ENCODE assay signal across 1 cellular context in the genomic region with DNA sequence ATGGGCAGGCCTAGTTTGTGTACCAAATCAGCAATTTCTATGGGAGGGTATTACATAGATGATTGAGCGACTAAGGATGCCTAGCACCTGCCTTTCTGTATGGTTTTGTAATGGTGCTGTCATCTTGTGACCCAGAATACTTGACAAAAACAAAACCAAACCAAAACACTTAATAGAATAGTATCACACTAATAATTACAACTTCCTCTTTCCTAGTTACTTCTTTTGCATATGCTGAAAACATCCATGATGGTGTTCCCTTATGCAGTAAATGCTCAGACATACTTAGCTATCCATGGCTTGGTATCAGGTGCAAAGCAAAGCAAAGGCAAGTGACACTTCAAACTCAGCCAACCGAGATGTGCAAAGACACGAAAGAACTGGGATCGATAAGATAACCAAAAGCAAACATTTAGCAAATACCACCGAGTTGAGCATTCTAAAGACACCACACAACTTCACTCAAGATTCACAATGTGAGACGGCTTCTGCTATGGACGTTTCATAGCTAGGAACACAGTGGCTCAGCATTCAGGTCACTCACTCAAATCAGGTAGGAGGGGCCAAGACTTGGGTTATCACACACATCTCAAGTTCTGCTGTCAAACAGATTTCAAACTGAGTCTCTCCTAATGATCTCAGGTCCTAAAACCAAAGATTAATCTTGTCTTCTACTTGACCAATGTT.
TF ChIP-seq lines count a peak whose summit lies in the region.

No MANE protein-coding gene starts in this region.

TF ChIP-seq in GM12878, 131 proteins besides CTCF, POLR2A, EP300 and RAD21 (continued from another document):
- TF ChIP-seq PML (IDR thresholded peaks at IDR 0.05; ENCODE audit: low read length) (peak; percentile 26; the same call in 1 of the 2 replicates), IKZF1 (conservative IDR thresholded peaks at IDR 0.05) (no peak), ZNF622 (IDR thresholded peaks at IDR 0.05) (no peak), PAX5 (IDR thresholded peaks at IDR 0.05; ENCODE audit: borderline replicate concordance, low read depth, low read length) (no peak)
- TF ChIP-seq, protein P1, sequence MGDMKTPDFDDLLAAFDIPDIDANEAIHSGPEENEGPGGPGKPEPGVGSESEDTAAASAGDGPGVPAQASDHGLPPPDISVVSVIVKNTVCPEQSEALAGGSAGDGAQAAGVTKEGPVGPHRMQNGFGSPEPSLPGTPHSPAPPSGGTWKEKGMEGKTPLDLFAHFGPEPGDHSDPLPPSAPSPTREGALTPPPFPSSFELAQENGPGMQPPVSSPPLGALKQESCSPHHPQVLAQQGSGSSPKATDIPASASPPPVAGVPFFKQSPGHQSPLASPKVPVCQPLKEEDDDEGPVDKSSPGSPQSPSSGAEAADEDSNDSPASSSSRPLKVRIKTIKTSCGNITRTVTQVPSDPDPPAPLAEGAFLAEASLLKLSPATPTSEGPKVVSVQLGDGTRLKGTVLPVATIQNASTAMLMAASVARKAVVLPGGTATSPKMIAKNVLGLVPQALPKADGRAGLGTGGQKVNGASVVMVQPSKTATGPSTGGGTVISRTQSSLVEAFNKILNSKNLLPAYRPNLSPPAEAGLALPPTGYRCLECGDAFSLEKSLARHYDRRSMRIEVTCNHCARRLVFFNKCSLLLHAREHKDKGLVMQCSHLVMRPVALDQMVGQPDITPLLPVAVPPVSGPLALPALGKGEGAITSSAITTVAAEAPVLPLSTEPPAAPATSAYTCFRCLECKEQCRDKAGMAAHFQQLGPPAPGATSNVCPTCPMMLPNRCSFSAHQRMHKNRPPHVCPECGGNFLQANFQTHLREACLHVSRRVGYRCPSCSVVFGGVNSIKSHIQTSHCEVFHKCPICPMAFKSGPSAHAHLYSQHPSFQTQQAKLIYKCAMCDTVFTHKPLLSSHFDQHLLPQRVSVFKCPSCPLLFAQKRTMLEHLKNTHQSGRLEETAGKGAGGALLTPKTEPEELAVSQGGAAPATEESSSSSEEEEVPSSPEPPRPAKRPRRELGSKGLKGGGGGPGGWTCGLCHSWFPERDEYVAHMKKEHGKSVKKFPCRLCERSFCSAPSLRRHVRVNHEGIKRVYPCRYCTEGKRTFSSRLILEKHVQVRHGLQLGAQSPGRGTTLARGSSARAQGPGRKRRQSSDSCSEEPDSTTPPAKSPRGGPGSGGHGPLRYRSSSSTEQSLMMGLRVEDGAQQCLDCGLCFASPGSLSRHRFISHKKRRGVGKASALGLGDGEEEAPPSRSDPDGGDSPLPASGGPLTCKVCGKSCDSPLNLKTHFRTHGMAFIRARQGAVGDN (IDR thresholded peaks at IDR 0.05), result peak; percentile 43; the same call in 1 of the 2 replicates
